19 cellular contexts compared by ENCODE assay signal in the genomic region with DNA sequence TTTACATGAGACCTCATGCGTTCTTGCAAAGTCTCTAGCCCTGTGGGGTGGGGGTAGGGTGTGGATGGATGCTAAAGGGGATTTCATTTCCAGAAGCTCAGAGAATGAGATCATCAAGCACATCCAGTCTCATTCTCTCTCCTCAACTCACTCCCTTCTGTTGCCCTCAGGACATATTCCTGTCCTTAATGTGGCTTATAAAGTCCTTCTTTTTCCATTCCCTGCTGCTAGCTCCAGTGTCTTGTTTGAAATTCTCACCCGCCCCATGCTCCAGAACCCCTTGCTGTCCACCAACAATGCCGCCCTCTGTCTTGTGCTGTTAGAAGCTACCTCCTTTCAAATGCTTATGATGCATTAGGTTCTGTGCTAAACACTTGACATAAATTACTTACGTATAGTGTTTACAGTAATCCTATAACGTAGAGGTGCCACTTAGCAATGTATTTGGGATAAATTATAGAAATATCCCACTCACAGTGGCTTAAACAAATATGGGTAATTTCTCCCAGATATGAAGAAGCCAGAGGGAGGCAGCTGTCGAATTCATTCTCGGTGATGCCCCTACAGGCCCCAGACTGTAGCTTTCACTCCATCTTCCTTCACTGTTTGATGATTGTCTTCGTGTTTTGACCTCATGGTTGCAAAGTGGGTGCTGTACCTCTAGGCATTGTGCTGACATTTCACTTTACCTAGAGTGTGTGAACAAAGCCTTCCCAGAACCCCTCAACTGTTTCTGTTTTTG.
DNase-seq lines count a peak whose midpoint lies in the region; ATAC-seq, FAIRE-seq and TF ChIP-seq lines count a peak whose summit lies in the region.
"Had no signal": no experiment of that assay in that cellular context is flagged by ENCODE, and none has a peak within 500 bp of the region (broad histone marks: within the 10 kb centered on the region; RNA-seq: fewer than 3 reads in every experiment).

No MANE protein-coding gene starts in this region.

- H3K4me1 ChIP-seq in BE2C (peaks cover 14% of the 10 kb centered on the region), mucosa of descending colon (ENCODE audit: low read depth) (peaks cover 3% of the 10 kb centered on the region)
- H3K4me1 ChIP-seq: pancreas had no signal

- peak; percentile 19 for DNase-seq in BE2C
- peak; percentile 97 for DNase-seq in M059J (ENCODE audit: low read depth)
- DNase-seq in bronchial epithelial cell (ENCODE audit: low read depth) = peak; percentile 42
- DNase-seq in mucosa of descending colon = no peak
- DNase-seq in GM19238 (ENCODE audit: insufficient read length, low spot score) = no peak
- no peak for DNase-seq in left ventricle myocardium superior
- no peak for DNase-seq in KG1 (lab: John Stamatoyannopoulos, UW)
- DNase-seq: activated CD4-positive, alpha-beta T cell treated with anti-CD3 and anti-CD28 coated beads, Interleukin-2, amount 10 ng/mL, durations not matched to agents 24 days and 14 days; CD4-positive, alpha-beta memory T cell; effector memory CD8-positive, alpha-beta T cell; NCI-H1048; NCI-H2227 treated with DMSO at 0.1 percent for 48 hours; pancreas; SIG-M5; stimulated activated naive CD4-positive, alpha-beta T cell treated with Interleukin-2 at 50 U/mL for 16 hours; T-helper 9 cell had no signal

- H3K4me3 ChIP-seq in BE2C (ENCODE audit: low read depth, low read length) = no peak overlapping the region
- no peak overlapping the region for H3K4me3 ChIP-seq in bronchial epithelial cell (ENCODE audit: low read depth, low read length)
- no peak overlapping the region for H3K4me3 ChIP-seq in mucosa of descending colon
- H3K4me3 ChIP-seq: GM12878, pancreas had no signal

- ATAC-seq in mucosa of descending colon = peak; percentile 13
- no peak for ATAC-seq in GM19328 (IDR thresholded peaks at IDR 0.05; ENCODE audit: unreplicated experiment)
- ATAC-seq in left ventricle myocardium superior = no peak
- ATAC-seq: effector memory CD8-positive, alpha-beta T cell; GM12878; pancreas had no signal

- H3K36me3 ChIP-seq in BE2C = no peaks in the 10 kb centered on the region
- H3K36me3 ChIP-seq in bronchial epithelial cell (ENCODE audit: control insufficient read depth, insufficient read depth, low read length) = no peaks in the 10 kb centered on the region
- H3K36me3 ChIP-seq in mucosa of descending colon (ENCODE audit: low read depth) = no peaks in the 10 kb centered on the region
- H3K36me3 ChIP-seq: pancreas had no signal

- intact Hi-C loops in mucosa of descending colon (cut with DNase I, micrococcal nuclease) (no loop called here), left ventricle myocardium superior (cut with micrococcal nuclease) (no loop called here)

- no peak for TF ChIP-seq CTCF in BE2C (IDR thresholded peaks at IDR 0.05; ENCODE audit: low read depth, low read length)
- TF ChIP-seq CTCF in bronchial epithelial cell (IDR thresholded peaks at IDR 0.05; ENCODE audit: insufficient read depth, low read length, severe bottlenecking) = no peak
- no peak for TF ChIP-seq CTCF in mucosa of descending colon (IDR thresholded peaks at IDR 0.05)

- H3K27me3 ChIP-seq in BE2C (no peaks in the 10 kb centered on the region), bronchial epithelial cell (ENCODE audit: control insufficient read depth, insufficient read depth, low read length) (no peaks in the 10 kb centered on the region)
- H3K27me3 ChIP-seq: pancreas had no signal

- H3K9me3 ChIP-seq in BE2C = no peaks in the 10 kb centered on the region
- H3K9me3 ChIP-seq in mucosa of descending colon = no peaks in the 10 kb centered on the region
- H3K9me3 ChIP-seq: pancreas had no signal

- FAIRE-seq in bronchial epithelial cell (lab: Jason Lieb, UNC) = no peak
- FAIRE-seq: GM12878, H54, pancreas had no signal

Comparison
In these comparisons a context has a peak if more than half of its experiments do, and no peak if none do; other contexts are left out.
1. DNase-seq: peak in BE2C (single experiment), M059J (single experiment) and bronchial epithelial cell (single experiment); none in mucosa of descending colon (0 of 3), GM19238 (single experiment), left ventricle myocardium superior (single experiment) and KG1 (single experiment).